Comparison of ENCODE assay signal across 8 cellular contexts in the genomic region with DNA sequence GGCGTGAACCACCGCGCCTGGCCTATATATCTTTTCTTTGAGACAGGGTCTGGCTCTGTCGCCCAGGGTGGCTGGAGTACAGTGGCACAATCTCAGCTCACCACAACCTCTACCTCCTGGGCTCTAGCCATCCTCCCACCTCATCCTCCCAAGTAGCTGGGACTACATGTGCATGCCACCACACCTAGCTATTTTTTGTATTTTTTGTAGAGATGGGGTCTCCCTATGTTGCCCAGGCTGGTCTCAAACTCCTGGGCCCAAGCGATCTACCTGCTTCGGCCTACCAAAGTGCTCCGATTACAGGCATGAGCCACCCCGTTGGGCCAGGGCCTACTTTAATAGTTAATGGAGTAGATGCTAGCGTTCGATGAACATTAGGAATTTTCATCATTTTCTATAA. TPM values are rescaled to one million over a fixed set of nuclear protein-coding genes. Genes with fewer than 3 reads are reported as not detected.
DNase-seq lines count a peak whose midpoint lies in the region; ATAC-seq lines count a peak whose summit lies in the region.
"Had no signal": no experiment of that assay in that cellular context is flagged by ENCODE, and none has a peak within 500 bp of the region (broad histone marks: within the 10 kb centered on the region; RNA-seq: fewer than 3 reads in every experiment).

No MANE protein-coding gene starts in this region.

- H3K4me1 ChIP-seq in NT2/D1 (ENCODE audit: insufficient read depth, insufficient read length) = peaks cover 7% of the 10 kb centered on the region
- peaks cover 26% of the 10 kb centered on the region for H3K4me1 ChIP-seq in skeletal muscle satellite cell (ENCODE audit: control insufficient read depth, insufficient read depth, low read length)

- intact Hi-C loops in dendritic cell treated with granulocyte-macrophage colony-stimulating factor and Interleukin-4, amounts not matched to agents 40 ng/mL and 50 ng/mL, for 4 days (cut with micrococcal nuclease) = no loop called here

- H3K36me3 Mint-ChIP-seq in dendritic cell treated with granulocyte-macrophage colony-stimulating factor and Interleukin-4, amounts not matched to agents 40 ng/mL and 50 ng/mL, for 4 days (ENCODE audit: low read depth) = peaks cover 54% of the 10 kb centered on the region

- peak overlapping the region; percentile 83 for H3K27ac Mint-ChIP-seq in dendritic cell treated with granulocyte-macrophage colony-stimulating factor and Interleukin-4, amounts not matched to agents 40 ng/mL and 50 ng/mL, for 4 days

- no peak for DNase-seq in NT2/D1 (ENCODE audit: low read depth, low spot score)
- no peak for DNase-seq in NCI-H1092 treated with DMSO at 0.1 percent for 48 hours (lab: John Stamatoyannopoulos, UW)
- DNase-seq in HuH-7.5 (ENCODE audit: low spot score) = no peak

- no peak for ATAC-seq in GM21360 (IDR thresholded peaks at IDR 0.05; ENCODE audit: unreplicated experiment)

- no peak overlapping the region for H3K4me3 Mint-ChIP-seq in dendritic cell treated with granulocyte-macrophage colony-stimulating factor and Interleukin-4, amounts not matched to agents 40 ng/mL and 50 ng/mL, for 4 days

- no peak overlapping the region for H3K4me3 ChIP-seq in NT2/D1 (ENCODE audit: insufficient read length, low read depth)
- peak overlapping the region; percentile 88 for H3K4me3 ChIP-seq in skeletal muscle satellite cell (ENCODE audit: low read length)

- H3K4me2 ChIP-seq in skeletal muscle satellite cell (ENCODE audit: low read length) = peak overlapping the region; percentile 100

- no peaks in the 10 kb centered on the region for H3K27me3 ChIP-seq in NT2/D1 (ENCODE audit: insufficient read depth, insufficient read length)
- no peaks in the 10 kb centered on the region for H3K27me3 ChIP-seq in skeletal muscle satellite cell (ENCODE audit: control insufficient read depth, insufficient read depth, low read length)
- H3K27me3 ChIP-seq: upper lobe of left lung had no signal

- H3K27me3 Mint-ChIP-seq in dendritic cell treated with granulocyte-macrophage colony-stimulating factor and Interleukin-4, amounts not matched to agents 40 ng/mL and 50 ng/mL, for 4 days = no peaks in the 10 kb centered on the region

- no peaks in the 10 kb centered on the region for H3K9me3 Mint-ChIP-seq in dendritic cell treated with granulocyte-macrophage colony-stimulating factor and Interleukin-4, amounts not matched to agents 40 ng/mL and 50 ng/mL, for 4 days

- H3K9me3 ChIP-seq in NT2/D1 (ENCODE audit: insufficient read depth, low read length) = no peaks in the 10 kb centered on the region
- no peaks in the 10 kb centered on the region for H3K9me3 ChIP-seq in skeletal muscle satellite cell (replicated peaks; ENCODE audit: low read length)
- H3K9me3 ChIP-seq: upper lobe of left lung had no signal

- H3K36me3 ChIP-seq in NT2/D1 (ENCODE audit: insufficient read depth, insufficient read length, low read length) (peaks cover 59% of the 10 kb centered on the region), skeletal muscle satellite cell (ENCODE audit: insufficient read depth, low read length) (peaks cover 37% of the 10 kb centered on the region)

- peak overlapping the region; percentile 1 for H3K9ac ChIP-seq in NT2/D1 (ENCODE audit: insufficient read length, low read depth)
- peak overlapping the region; percentile 91 for H3K9ac ChIP-seq in skeletal muscle satellite cell (ENCODE audit: low read depth, low read length)

- H3K4me1 Mint-ChIP-seq in dendritic cell treated with granulocyte-macrophage colony-stimulating factor and Interleukin-4, amounts not matched to agents 40 ng/mL and 50 ng/mL, for 4 days (ENCODE audit: low read depth) = peaks cover 50% of the 10 kb centered on the region

RNA-seq across cellular contexts. Expression of gene TNPO2, which starts 3.4 kb away (rescaled TPM):
- total RNA-seq in skeletal muscle satellite cell (2012; rRNA removed) = 39.0 and 41.9 TPM in 2 replicates

RNA-seq across cellular contexts. Expression of gene TRIR, which starts 14.2 kb away (rescaled TPM):
- 133 TPM in 2 replicates for total RNA-seq in skeletal muscle satellite cell (2012; rRNA removed)

RNA-seq across cellular contexts. Expression of gene GET3, which starts 17.0 kb away (rescaled TPM):
- 93.5 and 99.4 TPM in 2 replicates for total RNA-seq in skeletal muscle satellite cell (2012; rRNA removed)

RNA-seq across cellular contexts. Expression of gene FBXW9, which starts 23.9 kb away (rescaled TPM):
- total RNA-seq in skeletal muscle satellite cell (2012; rRNA removed) = 16.4 and 17.2 TPM in 2 replicates

RNA-seq across cellular contexts. Expression of gene BEST2, which starts 31.3 kb away (rescaled TPM):
- under 0.01 TPM in 1 of 2 replicates, not detected in the other for total RNA-seq in skeletal muscle satellite cell (2012; rRNA removed)
- total RNA-seq: glomerular endothelial cell had no signal
